8 cellular contexts compared by ENCODE assay signal in the genomic region with DNA sequence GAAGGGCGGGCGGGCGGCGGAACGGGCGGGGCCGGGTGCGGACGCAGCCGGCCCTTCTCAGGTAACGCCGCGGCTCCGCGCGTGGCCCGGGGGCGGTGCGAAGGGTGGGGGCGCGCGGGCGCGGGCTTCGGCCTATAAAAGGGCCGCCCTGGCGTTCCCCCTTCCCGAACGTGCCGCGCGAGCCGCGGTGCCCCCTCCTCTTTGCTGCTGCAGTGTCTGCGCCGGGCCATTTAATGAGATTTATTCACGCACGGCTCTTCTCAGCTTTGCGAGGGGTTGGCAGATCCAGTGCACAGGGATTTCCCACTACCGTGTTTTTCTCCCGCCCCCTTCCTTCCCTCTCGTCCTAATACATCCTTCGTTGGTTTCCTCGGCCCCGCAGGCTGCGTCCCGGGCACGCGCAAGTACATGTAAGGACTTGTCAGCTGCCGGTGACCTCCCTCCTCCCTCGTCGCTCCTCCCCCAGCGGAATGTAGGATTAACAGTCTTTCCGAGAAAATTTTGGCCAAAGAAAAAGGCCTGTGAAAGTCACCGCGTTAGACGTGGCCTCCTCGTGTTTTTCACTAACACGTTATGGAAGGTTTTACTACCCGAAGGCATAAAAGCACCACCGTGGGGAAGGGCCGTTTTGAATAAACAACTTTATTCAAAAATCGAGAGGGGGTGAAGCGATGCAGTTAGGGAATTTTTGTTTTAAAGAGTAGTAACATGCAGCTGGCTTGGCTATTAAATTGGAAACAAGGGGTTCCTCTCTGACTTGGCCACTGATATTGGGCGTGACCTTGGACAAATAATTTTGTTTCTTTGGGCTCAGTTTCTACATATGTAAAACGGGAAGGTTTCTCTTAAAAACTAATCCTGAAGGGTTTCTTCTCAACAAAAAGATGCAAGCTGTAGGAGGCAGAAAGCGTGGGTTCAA. TPM values are rescaled to one million over a fixed set of nuclear protein-coding genes. Genes with fewer than 3 reads are reported as not detected.
A peak's percentile ranks its signal among the peaks of the same experiment; 100 is the strongest.
DNase-seq lines count a peak whose midpoint lies in the region; ATAC-seq, FAIRE-seq and TF ChIP-seq lines count a peak whose summit lies in the region.

No MANE protein-coding gene starts in this region.

- FAIRE-seq in A204.1 (lab: Jason Lieb, UNC) (peak; percentile 89), TTC549 (lab: Jason Lieb, UNC) (peak; percentile 84)

- peak; percentile 41 for ATAC-seq in GM18517 (IDR thresholded peaks at IDR 0.05; ENCODE audit: unreplicated experiment)
- peak; percentile 45 for ATAC-seq in HG03025 (IDR thresholded peaks at IDR 0.05; ENCODE audit: low FRiP score, unreplicated experiment)

- no peaks in the 10 kb centered on the region for H3K27me3 ChIP-seq in breast epithelium

- H3K4me1 ChIP-seq in breast epithelium: no peaks in the 10 kb centered on the region

- DNase-seq in NCI-H2029 treated with DMSO at 0.1 percent for 48 hours (lab: John Stamatoyannopoulos, UW): peak; percentile 90
- peak; percentile 84 to 93 for DNase-seq in breast epithelium (ENCODE audit: low spot score in 2 of 2)
- peak; percentile 88 for DNase-seq in iPS-NIHi11 (ENCODE audit: low spot score)

- no peaks in the 10 kb centered on the region for H3K9me3 ChIP-seq in breast epithelium

- intact Hi-C loops in breast epithelium (cut with DNase I; ENCODE audit: low total_unique reads): loop anchor here (10.0 kb wide), 1 partner anchor 121 kb away; a partner anchor contains a TSS

- H3K36me3 ChIP-seq in breast epithelium: no peaks in the 10 kb centered on the region

- H3K27ac ChIP-seq in breast epithelium (peak overlapping the region; percentile 98 to 100), skin epidermis (peak overlapping the region; percentile 87 to 100 (median 99))

- peak overlapping the region; percentile 89 to 100 (median 99) for H3K4me3 ChIP-seq in breast epithelium
- H3K4me3 ChIP-seq in skin epidermis: peak overlapping the region; percentile 79 to 98 (median 96)

- peak in 1 of 3 donors; percentile 19 for TF ChIP-seq CTCF in breast epithelium (IDR thresholded peaks at IDR 0.05)

- peak; percentile 72 for TF ChIP-seq POLR2A in breast epithelium (IDR thresholded peaks at IDR 0.05)

RNA-seq across cellular contexts. Expression of a gene that starts 1.0 kb away (rescaled TPM):
- total RNA-seq in breast epithelium: 100 to 1,000 TPM in 1 of 3 donors, 10 to 100 TPM in 2; 50.3 to 108 (median 82.3) TPM

Comparison
In these comparisons a context has a peak if more than half of its experiments do, and no peak if none do; other contexts are left out.
1. Peak in every context shown above with its lines: DNase-seq, ATAC-seq, H3K4me3 ChIP-seq and H3K27ac ChIP-seq.